1 cellular context compared by ENCODE assay signal in the genomic region with DNA sequence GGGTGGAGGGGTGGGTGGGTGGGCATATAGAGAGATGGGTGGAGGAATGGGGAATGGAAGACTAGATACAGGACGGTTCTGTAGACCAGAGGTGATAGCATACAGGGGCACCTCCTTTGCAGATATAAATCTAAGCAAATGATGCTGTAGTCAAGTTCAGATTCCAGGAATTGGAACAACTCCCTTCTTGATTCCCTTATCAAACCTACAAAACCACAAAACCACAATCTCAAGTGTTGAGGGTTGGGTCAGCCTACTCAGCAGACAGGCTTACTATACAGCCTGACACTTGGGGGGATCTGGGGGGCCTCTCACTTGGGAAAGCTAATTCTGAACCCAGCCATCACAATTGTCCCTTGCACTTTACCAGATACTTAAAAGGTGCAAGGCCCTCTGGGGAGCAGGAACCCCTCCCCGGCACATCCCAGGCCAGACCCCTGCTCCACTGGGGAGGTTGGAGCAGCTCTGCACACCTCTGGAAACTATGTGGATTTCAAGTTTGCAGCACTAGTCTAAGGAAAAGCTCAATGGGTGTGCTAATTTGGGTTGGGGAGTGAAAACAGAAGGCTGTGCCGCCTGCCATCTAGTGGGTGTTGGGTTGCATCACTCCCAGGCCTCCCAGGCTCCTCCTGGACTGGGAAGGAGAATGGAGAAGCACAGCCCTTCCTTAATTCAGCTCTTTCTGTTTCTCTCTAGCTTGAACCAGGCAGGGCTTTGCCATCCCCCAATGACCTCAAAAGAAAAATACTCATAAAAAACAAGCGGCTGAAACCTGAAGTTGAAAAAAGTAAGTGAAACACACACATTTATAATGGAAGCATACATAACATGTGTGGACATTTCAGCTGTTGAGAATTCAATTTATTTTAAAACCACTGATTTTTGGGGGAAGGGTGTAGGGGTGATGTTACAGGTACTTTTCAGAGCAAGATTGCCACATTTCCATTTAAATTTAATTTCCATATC.
TF ChIP-seq lines count a peak whose summit lies in the region.

No MANE protein-coding gene starts in this region.

TF ChIP-seq in K562, 482 proteins besides CTCF, POLR2A, EP300 and RAD21 (continued from another document):
- TF ChIP-seq, protein P1, sequence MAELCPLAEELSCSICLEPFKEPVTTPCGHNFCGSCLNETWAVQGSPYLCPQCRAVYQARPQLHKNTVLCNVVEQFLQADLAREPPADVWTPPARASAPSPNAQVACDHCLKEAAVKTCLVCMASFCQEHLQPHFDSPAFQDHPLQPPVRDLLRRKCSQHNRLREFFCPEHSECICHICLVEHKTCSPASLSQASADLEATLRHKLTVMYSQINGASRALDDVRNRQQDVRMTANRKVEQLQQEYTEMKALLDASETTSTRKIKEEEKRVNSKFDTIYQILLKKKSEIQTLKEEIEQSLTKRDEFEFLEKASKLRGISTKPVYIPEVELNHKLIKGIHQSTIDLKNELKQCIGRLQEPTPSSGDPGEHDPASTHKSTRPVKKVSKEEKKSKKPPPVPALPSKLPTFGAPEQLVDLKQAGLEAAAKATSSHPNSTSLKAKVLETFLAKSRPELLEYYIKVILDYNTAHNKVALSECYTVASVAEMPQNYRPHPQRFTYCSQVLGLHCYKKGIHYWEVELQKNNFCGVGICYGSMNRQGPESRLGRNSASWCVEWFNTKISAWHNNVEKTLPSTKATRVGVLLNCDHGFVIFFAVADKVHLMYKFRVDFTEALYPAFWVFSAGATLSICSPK (IDR thresholded peaks at IDR 0.05; ENCODE audit: borderline replicate concordance): no peak
- TF ChIP-seq HNRNPL (IDR thresholded peaks at IDR 0.05; ENCODE audit: low read depth, low read length) (no peak), CBFB (CRISPR knock-in tag; IDR thresholded peaks at IDR 0.05) (no peak), MCM5 (IDR thresholded peaks at IDR 0.05; ENCODE audit: low read depth) (no peak), CEBPG (CRISPR knock-in tag; IDR thresholded peaks at IDR 0.05) (no peak), CEBPG (tag; conservative IDR thresholded peaks at IDR 0.05 in 1 of 2, IDR thresholded peaks at IDR 0.05 in 1 of 2) (peak; percentile 25 to 56; a peak in 2 of 4 replicates), ZNF551 (CRISPR knock-in tag; IDR thresholded peaks at IDR 0.05) (no peak), ZNF431 (CRISPR knock-in tag; IDR thresholded peaks at IDR 0.05) (no peak), NEUROD1 (IDR thresholded peaks at IDR 0.05; ENCODE audit: borderline replicate concordance, low read depth, low read length, partially characterized antibody) (no peak), ZNF589 (CRISPR knock-in tag; IDR thresholded peaks at IDR 0.05; ENCODE audit: low read depth) (no peak), HOXB6 (CRISPR knock-in tag; IDR thresholded peaks at IDR 0.05; ENCODE audit: borderline replicate concordance) (no peak), ZNF717 (CRISPR knock-in tag; IDR thresholded peaks at IDR 0.05) (no peak), NFE2 (IDR thresholded peaks at IDR 0.05; ENCODE audit: low read depth) (no peak), HIVEP1 (CRISPR knock-in tag; IDR thresholded peaks at IDR 0.05) (no peak), TFAM (CRISPR knock-in tag; conservative IDR thresholded peaks at IDR 0.05) (no peak), POU5F1 (IDR thresholded peaks at IDR 0.05; ENCODE audit: borderline replicate concordance, low read depth, low read length, partially characterized antibody) (no peak), NCOA4 (IDR thresholded peaks at IDR 0.05; ENCODE audit: partially characterized antibody) (no peak), ZNF12 (CRISPR knock-in tag; IDR thresholded peaks at IDR 0.05) (no peak), PML (IDR thresholded peaks at IDR 0.05; ENCODE audit: low read length) (no peak)
- TF ChIP-seq, protein P2, sequence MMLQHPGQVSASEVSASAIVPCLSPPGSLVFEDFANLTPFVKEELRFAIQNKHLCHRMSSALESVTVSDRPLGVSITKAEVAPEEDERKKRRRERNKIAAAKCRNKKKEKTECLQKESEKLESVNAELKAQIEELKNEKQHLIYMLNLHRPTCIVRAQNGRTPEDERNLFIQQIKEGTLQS (IDR thresholded peaks at IDR 0.05): peak; percentile 26; the same call in 1 of the 2 replicates
- TF ChIP-seq, protein P2 (CRISPR knock-in tag; conservative IDR thresholded peaks at IDR 0.05): no peak
- TF ChIP-seq, protein P3, sequence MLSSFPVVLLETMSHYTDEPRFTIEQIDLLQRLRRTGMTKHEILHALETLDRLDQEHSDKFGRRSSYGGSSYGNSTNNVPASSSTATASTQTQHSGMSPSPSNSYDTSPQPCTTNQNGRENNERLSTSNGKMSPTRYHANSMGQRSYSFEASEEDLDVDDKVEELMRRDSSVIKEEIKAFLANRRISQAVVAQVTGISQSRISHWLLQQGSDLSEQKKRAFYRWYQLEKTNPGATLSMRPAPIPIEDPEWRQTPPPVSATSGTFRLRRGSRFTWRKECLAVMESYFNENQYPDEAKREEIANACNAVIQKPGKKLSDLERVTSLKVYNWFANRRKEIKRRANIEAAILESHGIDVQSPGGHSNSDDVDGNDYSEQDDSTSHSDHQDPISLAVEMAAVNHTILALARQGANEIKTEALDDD (IDR thresholded peaks at IDR 0.05): no peak
- TF ChIP-seq, protein P4, sequence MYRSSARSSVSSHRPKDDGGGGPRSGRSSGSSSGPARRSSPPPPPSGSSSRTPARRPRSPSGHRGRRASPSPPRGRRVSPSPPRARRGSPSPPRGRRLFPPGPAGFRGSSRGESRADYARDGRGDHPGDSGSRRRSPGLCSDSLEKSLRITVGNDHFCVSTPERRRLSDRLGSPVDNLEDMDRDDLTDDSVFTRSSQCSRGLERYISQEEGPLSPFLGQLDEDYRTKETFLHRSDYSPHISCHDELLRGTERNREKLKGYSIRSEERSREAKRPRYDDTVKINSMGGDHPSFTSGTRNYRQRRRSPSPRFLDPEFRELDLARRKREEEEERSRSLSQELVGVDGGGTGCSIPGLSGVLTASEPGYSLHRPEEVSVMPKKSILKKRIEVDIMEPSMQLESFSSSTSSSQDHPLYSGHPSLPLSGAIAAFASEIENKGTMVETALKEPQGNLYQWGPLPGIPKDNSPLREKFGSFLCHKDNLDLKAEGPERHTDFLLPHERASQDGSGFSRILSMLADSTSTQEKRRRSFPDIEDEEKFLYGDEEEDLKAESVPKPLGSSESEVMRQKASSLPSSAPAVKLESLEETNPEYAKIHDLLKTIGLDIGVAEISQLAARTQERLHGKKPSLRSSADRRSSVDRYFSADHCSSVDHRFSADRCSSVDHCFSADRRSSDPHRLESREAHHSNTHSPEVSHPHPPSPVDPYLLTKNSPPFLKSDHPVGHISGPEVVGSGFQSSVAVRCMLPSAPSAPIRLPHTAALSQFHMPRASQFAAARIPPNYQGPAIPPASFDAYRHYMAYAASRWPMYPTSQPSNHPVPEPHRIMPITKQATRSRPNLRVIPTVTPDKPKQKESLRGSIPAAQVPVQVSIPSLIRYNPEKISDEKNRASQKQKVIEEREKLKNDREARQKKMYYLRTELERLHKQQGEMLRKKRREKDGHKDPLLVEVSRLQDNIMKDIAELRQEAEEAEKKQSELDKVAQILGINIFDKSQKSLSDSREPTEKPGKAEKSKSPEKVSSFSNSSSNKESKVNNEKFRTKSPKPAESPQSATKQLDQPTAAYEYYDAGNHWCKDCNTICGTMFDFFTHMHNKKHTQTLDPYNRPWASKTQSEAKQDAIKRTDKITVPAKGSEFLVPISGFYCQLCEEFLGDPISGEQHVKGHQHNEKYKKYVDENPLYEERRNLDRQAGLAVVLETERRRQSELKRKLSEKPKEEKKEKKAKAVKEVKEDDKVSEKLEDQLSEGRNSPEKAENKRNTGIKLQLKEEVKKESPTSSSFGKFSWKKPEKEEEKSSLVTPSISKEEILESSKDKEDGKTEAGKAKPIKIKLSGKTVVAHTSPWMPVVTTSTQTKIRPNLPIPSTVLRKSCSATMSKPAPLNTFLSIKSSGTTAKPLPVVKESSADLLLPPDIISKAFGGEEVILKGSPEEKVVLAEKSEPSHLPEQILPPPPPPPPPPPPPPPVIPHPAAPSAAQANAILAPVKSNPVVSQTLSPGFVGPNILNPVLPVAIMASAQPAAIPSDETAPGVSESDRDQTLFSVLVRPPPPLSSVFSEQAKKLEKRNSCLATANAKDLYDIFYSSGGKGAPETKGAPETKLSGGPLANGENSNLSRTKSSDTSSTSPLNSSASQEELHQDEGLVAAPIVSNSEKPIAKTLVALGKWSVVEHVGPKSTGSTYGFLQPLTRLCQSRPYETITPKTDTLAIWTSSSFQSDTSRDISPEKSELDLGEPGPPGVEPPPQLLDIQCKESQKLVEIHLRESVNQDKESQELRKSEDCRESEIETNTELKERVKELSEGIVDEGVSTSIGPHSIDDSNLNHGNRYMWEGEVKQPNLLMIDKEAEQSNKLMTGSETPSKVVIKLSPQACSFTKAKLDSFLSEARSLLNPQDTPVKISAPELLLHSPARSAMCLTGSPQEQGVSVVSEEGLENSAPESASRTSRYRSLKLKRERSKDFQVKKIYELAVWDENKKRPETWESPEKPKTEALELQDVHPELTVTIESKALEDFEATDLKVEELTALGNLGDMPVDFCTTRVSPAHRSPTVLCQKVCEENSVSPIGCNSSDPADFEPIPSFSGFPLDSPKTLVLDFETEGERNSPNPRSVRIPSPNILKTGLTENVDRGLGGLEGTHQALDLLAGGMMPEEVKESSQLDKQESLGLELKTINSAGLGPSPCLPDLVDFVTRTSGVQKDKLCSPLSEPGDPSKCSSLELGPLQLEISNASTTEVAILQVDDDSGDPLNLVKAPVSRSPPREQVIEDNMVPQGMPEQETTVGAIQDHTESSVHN (IDR thresholded peaks at IDR 0.05; ENCODE audit: borderline replicate concordance in 1 of 2, low read depth in 1 of 2): no peak
- TF ChIP-seq, protein P5, sequence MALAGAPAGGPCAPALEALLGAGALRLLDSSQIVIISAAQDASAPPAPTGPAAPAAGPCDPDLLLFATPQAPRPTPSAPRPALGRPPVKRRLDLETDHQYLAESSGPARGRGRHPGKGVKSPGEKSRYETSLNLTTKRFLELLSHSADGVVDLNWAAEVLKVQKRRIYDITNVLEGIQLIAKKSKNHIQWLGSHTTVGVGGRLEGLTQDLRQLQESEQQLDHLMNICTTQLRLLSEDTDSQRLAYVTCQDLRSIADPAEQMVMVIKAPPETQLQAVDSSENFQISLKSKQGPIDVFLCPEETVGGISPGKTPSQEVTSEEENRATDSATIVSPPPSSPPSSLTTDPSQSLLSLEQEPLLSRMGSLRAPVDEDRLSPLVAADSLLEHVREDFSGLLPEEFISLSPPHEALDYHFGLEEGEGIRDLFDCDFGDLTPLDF (CRISPR knock-in tag; IDR thresholded peaks at IDR 0.05): no peak
- TF ChIP-seq, protein P6, sequence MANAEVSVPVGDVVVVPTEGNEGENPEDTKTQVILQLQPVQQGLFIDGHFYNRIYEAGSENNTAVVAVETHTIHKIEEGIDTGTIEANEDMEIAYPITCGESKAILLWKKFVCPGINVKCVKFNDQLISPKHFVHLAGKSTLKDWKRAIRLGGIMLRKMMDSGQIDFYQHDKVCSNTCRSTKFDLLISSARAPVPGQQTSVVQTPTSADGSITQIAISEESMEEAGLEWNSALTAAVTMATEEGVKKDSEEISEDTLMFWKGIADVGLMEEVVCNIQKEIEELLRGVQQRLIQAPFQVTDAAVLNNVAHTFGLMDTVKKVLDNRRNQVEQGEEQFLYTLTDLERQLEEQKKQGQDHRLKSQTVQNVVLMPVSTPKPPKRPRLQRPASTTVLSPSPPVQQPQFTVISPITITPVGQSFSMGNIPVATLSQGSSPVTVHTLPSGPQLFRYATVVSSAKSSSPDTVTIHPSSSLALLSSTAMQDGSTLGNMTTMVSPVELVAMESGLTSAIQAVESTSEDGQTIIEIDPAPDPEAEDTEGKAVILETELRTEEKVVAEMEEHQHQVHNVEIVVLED (CRISPR knock-in tag; IDR thresholded peaks at IDR 0.05): no peak
- TF ChIP-seq, protein P7, sequence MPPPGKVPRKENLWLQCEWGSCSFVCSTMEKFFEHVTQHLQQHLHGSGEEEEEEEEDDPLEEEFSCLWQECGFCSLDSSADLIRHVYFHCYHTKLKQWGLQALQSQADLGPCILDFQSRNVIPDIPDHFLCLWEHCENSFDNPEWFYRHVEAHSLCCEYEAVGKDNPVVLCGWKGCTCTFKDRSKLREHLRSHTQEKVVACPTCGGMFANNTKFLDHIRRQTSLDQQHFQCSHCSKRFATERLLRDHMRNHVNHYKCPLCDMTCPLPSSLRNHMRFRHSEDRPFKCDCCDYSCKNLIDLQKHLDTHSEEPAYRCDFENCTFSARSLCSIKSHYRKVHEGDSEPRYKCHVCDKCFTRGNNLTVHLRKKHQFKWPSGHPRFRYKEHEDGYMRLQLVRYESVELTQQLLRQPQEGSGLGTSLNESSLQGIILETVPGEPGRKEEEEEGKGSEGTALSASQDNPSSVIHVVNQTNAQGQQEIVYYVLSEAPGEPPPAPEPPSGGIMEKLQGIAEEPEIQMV (tag; conservative IDR thresholded peaks at IDR 0.05; ENCODE audit: low read depth): no peak
- TF ChIP-seq, protein P8, sequence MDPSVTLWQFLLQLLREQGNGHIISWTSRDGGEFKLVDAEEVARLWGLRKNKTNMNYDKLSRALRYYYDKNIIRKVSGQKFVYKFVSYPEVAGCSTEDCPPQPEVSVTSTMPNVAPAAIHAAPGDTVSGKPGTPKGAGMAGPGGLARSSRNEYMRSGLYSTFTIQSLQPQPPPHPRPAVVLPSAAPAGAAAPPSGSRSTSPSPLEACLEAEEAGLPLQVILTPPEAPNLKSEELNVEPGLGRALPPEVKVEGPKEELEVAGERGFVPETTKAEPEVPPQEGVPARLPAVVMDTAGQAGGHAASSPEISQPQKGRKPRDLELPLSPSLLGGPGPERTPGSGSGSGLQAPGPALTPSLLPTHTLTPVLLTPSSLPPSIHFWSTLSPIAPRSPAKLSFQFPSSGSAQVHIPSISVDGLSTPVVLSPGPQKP (CRISPR knock-in tag; IDR thresholded peaks at IDR 0.05): no peak
